ENCODE assay signal across 8 cellular contexts in genomic region chr19:19372656-19373416, GRCh38. TPM values are rescaled to one million over a fixed set of nuclear protein-coding genes. Genes with fewer than 3 reads are reported as not detected.
A peak's percentile ranks its signal among the peaks of the same experiment; 100 is the strongest.
DNase-seq lines count a peak whose midpoint lies in the region; ATAC-seq and TF ChIP-seq lines count a peak whose summit lies in the region.

No MANE protein-coding gene starts in this region.

- no peaks in the 10 kb centered on the region for H3K27me3 Mint-ChIP-seq in HFFc6 (ENCODE audit: insufficient read depth)
- H3K27me3 Mint-ChIP-seq in activated T-helper 2 cell treated with anti-CD3 and anti-CD28 coated beads, Interferon-gamma antibody, Interleukin-2, Interleukin-4, amounts not matched to agents 10 μg/mL and 5 μg/mL and 100 μg/mL, durations not matched to agents 14 hours and 24 hours and 36 hours (ENCODE audit: low read depth): no peaks in the 10 kb centered on the region

- H3K4me1 Mint-ChIP-seq in HFFc6 (ENCODE audit: low read depth): peaks cover 14% of the 10 kb centered on the region
- peaks cover 8% of the 10 kb centered on the region for H3K4me1 Mint-ChIP-seq in activated T-helper 2 cell treated with anti-CD3 and anti-CD28 coated beads, Interferon-gamma antibody, Interleukin-2, Interleukin-4, amounts not matched to agents 10 μg/mL and 5 μg/mL and 100 μg/mL, durations not matched to agents 14 hours and 24 hours and 36 hours (ENCODE audit: low read depth)

- peaks cover 6% of the 10 kb centered on the region for H3K4me1 ChIP-seq in right cardiac atrium (ENCODE audit: control insufficient read depth, insufficient read depth, low read length)

- no peak for DNase-seq in activated CD4-positive, CD25-positive, alpha-beta regulatory T cell (lab: John Stamatoyannopoulos, UW)
- peak; percentile 48 for DNase-seq in HFFc6
- peak; percentile 61 for DNase-seq in NCI-H460 (ENCODE audit: extremely low read depth, low read depth)
- DNase-seq in activated T-helper 2 cell treated with anti-CD3 and anti-CD28 coated beads, Interferon-gamma antibody, Interleukin-2, Interleukin-4, amounts not matched to agents 10 μg/mL and 5 μg/mL and 100 μg/mL, durations not matched to agents 14 hours and 24 hours and 36 hours (ENCODE audit: low spot score): peak; percentile 33
- peak; percentile 72 to 86 (median 83) for DNase-seq in right cardiac atrium
- DNase-seq in stimulated activated naive CD8-positive, alpha-beta T cell treated with anti-CD3 and anti-CD28 coated beads, Interleukin-15, Interleukin-2, amounts not matched to agents 100 U/mL and 50 U/mL, for 24 hours: peak; percentile 47
- no peak for DNase-seq in AG08396 (ENCODE audit: low spot score)

- H3K9me3 ChIP-seq in right cardiac atrium (ENCODE audit: control insufficient read depth, low read length): no peaks in the 10 kb centered on the region

- no peaks in the 10 kb centered on the region for H3K27me3 ChIP-seq in right cardiac atrium (ENCODE audit: control insufficient read depth, insufficient read depth)

- H3K9me3 Mint-ChIP-seq in HFFc6: no peaks in the 10 kb centered on the region
- H3K9me3 Mint-ChIP-seq in activated T-helper 2 cell treated with anti-CD3 and anti-CD28 coated beads, Interferon-gamma antibody, Interleukin-2, Interleukin-4, amounts not matched to agents 10 μg/mL and 5 μg/mL and 100 μg/mL, durations not matched to agents 14 hours and 24 hours and 36 hours: no peaks in the 10 kb centered on the region

- 52% methylated on average over 8 of the region's 8 CpGs for WGBS in right cardiac atrium

- intact Hi-C loops in activated T-helper 2 cell treated with anti-CD3 and anti-CD28 coated beads, Interferon-gamma antibody, Interleukin-2, Interleukin-4, amounts not matched to agents 10 μg/mL and 5 μg/mL and 100 μg/mL, durations not matched to agents 14 hours and 24 hours and 36 hours (cut with micrococcal nuclease): no loop called here
- intact Hi-C loops in right cardiac atrium (cut with DNase I): no loop called here

- H3K27ac ChIP-seq in right cardiac atrium (ENCODE audit: low read length): peak overlapping the region; percentile 93

- H3K4me3 Mint-ChIP-seq in HFFc6: peak overlapping the region; percentile 59; the same call in 1 of the 2 replicates
- H3K4me3 Mint-ChIP-seq in activated T-helper 2 cell treated with anti-CD3 and anti-CD28 coated beads, Interferon-gamma antibody, Interleukin-2, Interleukin-4, amounts not matched to agents 10 μg/mL and 5 μg/mL and 100 μg/mL, durations not matched to agents 14 hours and 24 hours and 36 hours (ENCODE audit: low read depth): peak overlapping the region; percentile 43

- TF ChIP-seq CTCF in HFFc6 (IDR thresholded peaks at IDR 0.05): no peak

- H3K4me3 ChIP-seq in right cardiac atrium (ENCODE audit: low read length): no peak overlapping the region

- H3K36me3 Mint-ChIP-seq in HFFc6 (ENCODE audit: low read depth): no peaks in the 10 kb centered on the region
- H3K36me3 Mint-ChIP-seq in activated T-helper 2 cell treated with anti-CD3 and anti-CD28 coated beads, Interferon-gamma antibody, Interleukin-2, Interleukin-4, amounts not matched to agents 10 μg/mL and 5 μg/mL and 100 μg/mL, durations not matched to agents 14 hours and 24 hours and 36 hours (ENCODE audit: low read depth): no peaks in the 10 kb centered on the region

- peak overlapping the region; percentile 88 for H3K27ac Mint-ChIP-seq in HFFc6
- peak overlapping the region; percentile 90 for H3K27ac Mint-ChIP-seq in activated T-helper 2 cell treated with anti-CD3 and anti-CD28 coated beads, Interferon-gamma antibody, Interleukin-2, Interleukin-4, amounts not matched to agents 10 μg/mL and 5 μg/mL and 100 μg/mL, durations not matched to agents 14 hours and 24 hours and 36 hours

- peak; percentile 69 to 97 for ATAC-seq in activated CD4-positive, CD25-positive, alpha-beta regulatory T cell treated with anti-CD3 and anti-CD28 coated beads, Interleukin-2, amount 50 U/mL, for 24 hours
- peak; percentile 93 to 96 for ATAC-seq in right cardiac atrium
- peak; percentile 95 for ATAC-seq in stimulated activated naive CD8-positive, alpha-beta T cell treated with anti-CD3 and anti-CD28 coated beads, Interleukin-15, Interleukin-2, amounts not matched to agents 100 U/mL and 50 U/mL, for 24 hours

RNA-seq across cellular contexts. Expression of gene GATAD2A, which starts 32.6 kb away (rescaled TPM):
- total RNA-seq in HFFc6 (2021; fragmentation: NEBNext Ultra II Directional; extraction: Animal tissue kit (Norgen Biotek cat#: 25700)): 100 to 1,000 TPM; 107 to 123 (median 112) TPM
- 28.2 and 31.3 TPM in 2 replicates for total RNA-seq in NCI-H460 (2014; rRNA removed; shearing (Covaris generic))
- polyA plus RNA-seq in NCI-H460 (2014; cell fraction: nucleus; rRNA removed): 26.7 and 27.3 TPM in 2 replicates
- total RNA-seq in activated T-helper 2 cell treated with anti-CD3 and anti-CD28 coated beads, Interferon-gamma antibody, Interleukin-2, Interleukin-4, amounts not matched to agents 10 μg/mL and 5 μg/mL and 100 μg/mL, durations not matched to agents 14 hours and 24 hours and 36 hours: 125 and 128 TPM in 2 replicates
- total RNA-seq in right cardiac atrium: 10 to 100 TPM; 31.4 to 53.9 (median 36.0) TPM
- polyA plus RNA-seq in right cardiac atrium: 12.2 TPM

RNA-seq across cellular contexts. Expression of gene MAU2, which starts 52.2 kb away (rescaled TPM):
- 10 to 100 TPM; 24.8 to 33.0 (median 29.4) TPM for total RNA-seq in HFFc6 (2021; fragmentation: NEBNext Ultra II Directional; extraction: Animal tissue kit (Norgen Biotek cat#: 25700))
- 15.0 and 19.4 TPM in 2 replicates for total RNA-seq in NCI-H460 (2014; rRNA removed; shearing (Covaris generic))
- polyA plus RNA-seq in NCI-H460 (2014; cell fraction: nucleus; rRNA removed): 23.6 and 30.4 TPM in 2 replicates
- total RNA-seq in activated T-helper 2 cell treated with anti-CD3 and anti-CD28 coated beads, Interferon-gamma antibody, Interleukin-2, Interleukin-4, amounts not matched to agents 10 μg/mL and 5 μg/mL and 100 μg/mL, durations not matched to agents 14 hours and 24 hours and 36 hours: 55.3 and 60.3 TPM in 2 replicates
- total RNA-seq in right cardiac atrium: 10 to 100 TPM; 26.5 to 36.2 (median 32.2) TPM
- polyA plus RNA-seq in right cardiac atrium: 20.5 TPM

RNA-seq across cellular contexts. Expression of gene SUGP1, which starts 52.5 kb away (rescaled TPM):
- total RNA-seq in HFFc6 (2021; fragmentation: NEBNext Ultra II Directional; extraction: Animal tissue kit (Norgen Biotek cat#: 25700)): 10 to 100 TPM; 37.7 to 47.0 (median 44.4) TPM
- 18.7 and 19.5 TPM in 2 replicates for total RNA-seq in NCI-H460 (2014; rRNA removed; shearing (Covaris generic))
- polyA plus RNA-seq in NCI-H460 (2014; cell fraction: nucleus; rRNA removed): 20.7 and 33.8 TPM in 2 replicates
- 67.6 and 73.4 TPM in 2 replicates for total RNA-seq in activated T-helper 2 cell treated with anti-CD3 and anti-CD28 coated beads, Interferon-gamma antibody, Interleukin-2, Interleukin-4, amounts not matched to agents 10 μg/mL and 5 μg/mL and 100 μg/mL, durations not matched to agents 14 hours and 24 hours and 36 hours
- total RNA-seq in right cardiac atrium: 10 to 100 TPM; 34.8 to 44.9 (median 41.5) TPM
- polyA plus RNA-seq in right cardiac atrium: 27.4 TPM

Comparison
In these comparisons a context has a peak if more than half of its experiments do, and no peak if none do; other contexts are left out.
1. DNase-seq: peak in HFFc6 (single experiment), NCI-H460 (single experiment), activated T-helper 2 cell treated with anti-CD3 and anti-CD28 coated beads, Interferon-gamma antibody, Interleukin-2, Interleukin-4, amounts not matched to agents 10 μg/mL and 5 μg/mL and 100 μg/mL, durations not matched to agents 14 hours and 24 hours and 36 hours (single experiment), right cardiac atrium (3 of 3) and stimulated activated naive CD8-positive, alpha-beta T cell treated with anti-CD3 and anti-CD28 coated beads, Interleukin-15, Interleukin-2, amounts not matched to agents 100 U/mL and 50 U/mL, for 24 hours (single experiment); none in activated CD4-positive, CD25-positive, alpha-beta regulatory T cell (0 of 4) and AG08396 (single experiment).
2. Peak in every context shown above with its lines, with median percentiles within 50 percentile points of each other: ATAC-seq.